Comparison of ENCODE assay signal across 8 cellular contexts in the genomic region with DNA sequence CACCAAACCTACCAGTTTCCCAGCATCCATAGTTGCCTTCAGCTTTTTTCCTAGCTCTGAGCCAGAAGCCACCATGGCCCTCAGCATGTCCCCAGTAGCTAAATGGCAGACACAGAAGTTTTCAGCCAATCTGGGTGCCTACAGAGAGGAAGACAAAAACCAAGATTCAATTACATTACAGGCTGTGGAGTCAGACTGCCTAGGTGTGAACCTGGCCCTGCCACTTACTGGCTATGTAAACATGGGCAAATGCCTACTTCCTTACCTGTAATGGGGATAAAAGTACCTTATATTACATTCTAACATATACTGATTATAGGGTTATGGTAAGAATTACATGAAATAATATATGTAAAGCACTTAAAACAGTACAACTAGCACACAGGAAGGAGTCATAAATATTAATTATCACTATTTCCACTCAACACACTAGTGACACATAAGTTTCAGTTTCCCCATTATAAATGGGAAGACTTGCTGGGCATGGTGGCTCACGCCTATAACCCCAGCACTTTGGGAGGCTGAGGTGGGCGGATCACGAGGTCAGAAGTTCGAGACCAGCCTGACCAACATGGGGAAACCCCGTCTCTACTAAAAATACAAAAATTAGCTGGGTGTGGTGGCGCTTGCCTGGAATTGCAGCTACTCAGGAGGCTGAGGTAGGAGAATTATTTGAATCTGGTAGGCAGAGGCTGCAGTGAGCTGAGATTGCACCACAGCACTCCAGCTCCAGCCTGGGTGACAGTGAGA. TPM values are rescaled to one million over a fixed set of nuclear protein-coding genes. Genes with fewer than 3 reads are reported as not detected.
A peak's percentile ranks its signal among the peaks of the same experiment; 100 is the strongest.
DNase-seq lines count a peak whose midpoint lies in the region; ATAC-seq, FAIRE-seq and TF ChIP-seq lines count a peak whose summit lies in the region.
"Not testable (repeated sequence)": the region's sequence is repeated elsewhere in the genome, so short reads cannot be mapped to it uniquely, and the experiment has no call there.

No MANE protein-coding gene starts in this region.

- not testable (repeated sequence) for FAIRE-seq in K562 (lab: Jason Lieb, UNC)

- H3K36me3 ChIP-seq in GM06990 (ENCODE audit: control insufficient read depth, insufficient read depth, low read length) (peaks cover 16% of the 10 kb centered on the region), K562 (ENCODE audit: control insufficient read depth, insufficient read depth, low read length) (peaks cover 91% of the 10 kb centered on the region)

- peaks cover 60% of the 10 kb centered on the region for H3K36me3 Mint-ChIP-seq in T-helper 2 cell treated with Interferon-gamma antibody and Interleukin-4, amounts not matched to agents 5 μg/mL and 100 μg/mL, for 36 hours (ENCODE audit: low read depth)
- H3K36me3 Mint-ChIP-seq in activated CD8-positive, alpha-beta T cell treated with anti-CD3 and anti-CD28 coated beads, Interleukin-2, amount 10 ng/mL, durations not matched to agents 7 days and 5 days (ENCODE audit: low read depth) = peaks cover 57% of the 10 kb centered on the region
- peaks cover 93% of the 10 kb centered on the region for H3K36me3 Mint-ChIP-seq in activated T-helper 17 cell treated with anti-CD3 and anti-CD28 coated beads, Interleukin-2, amount 50 U/mL, for 72 hours (ENCODE audit: low read depth)
- H3K36me3 Mint-ChIP-seq in natural killer cell treated with Interleukin-12 subunit alpha and Interleukin-12 subunit beta and Interleukin-15 and Interleukin-18, amount 100 ng/mL, for 72 hours = peaks cover 22% of the 10 kb centered on the region
- peaks cover 36% of the 10 kb centered on the region for H3K36me3 Mint-ChIP-seq in stimulated activated memory B cell treated with anti-CD40 and anti-IgM and Interleukin-4, amounts not matched to agents 10 μg/mL and 1 μg/mL and 100 μg/mL, for 72 hours

- not testable (repeated sequence) for H3K27me3 Mint-ChIP-seq in T-helper 2 cell treated with Interferon-gamma antibody and Interleukin-4, amounts not matched to agents 5 μg/mL and 100 μg/mL, for 36 hours (ENCODE audit: low read depth); activated CD8-positive, alpha-beta T cell treated with anti-CD3 and anti-CD28 coated beads, Interleukin-2, amount 10 ng/mL, durations not matched to agents 7 days and 5 days (ENCODE audit: low read depth); activated T-helper 17 cell treated with anti-CD3 and anti-CD28 coated beads, Interleukin-2, amount 50 U/mL, for 72 hours; natural killer cell treated with Interleukin-12 subunit alpha and Interleukin-12 subunit beta and Interleukin-15 and Interleukin-18, amount 100 ng/mL, for 72 hours; stimulated activated memory B cell treated with anti-CD40 and anti-IgM and Interleukin-4, amounts not matched to agents 10 μg/mL and 1 μg/mL and 100 μg/mL, for 72 hours

- not testable (repeated sequence) for H2AFZ ChIP-seq in K562 (ENCODE audit: low read depth, low read length)

- ATAC-seq in activated CD8-positive, alpha-beta T cell treated with anti-CD3 and anti-CD28 coated beads, Interleukin-2, amount 10 ng/mL, durations not matched to agents 7 days and 5 days = peak; percentile 59
- peak; percentile 88 for ATAC-seq in activated T-helper 17 cell treated with anti-CD3 and anti-CD28 coated beads, Interleukin-2, amount 50 U/mL, for 72 hours (replicated peaks)
- not testable (repeated sequence) for ATAC-seq in K562
- ATAC-seq in natural killer cell treated with Interleukin-12 subunit alpha and Interleukin-12 subunit beta and Interleukin-15 and Interleukin-18, amount 100 ng/mL, for 72 hours = peak; percentile 85 to 92
- ATAC-seq in stimulated activated memory B cell treated with anti-CD40 and anti-IgM and Interleukin-4, amounts not matched to agents 10 μg/mL and 1 μg/mL and 100 μg/mL, for 72 hours = peak; percentile 54

- POLR2A ChIA-PET in activated CD8-positive, alpha-beta T cell treated with anti-CD3 and anti-CD28 coated beads, Interleukin-2, amount 10 ng/mL, durations not matched to agents 7 days and 5 days (lab: Charles Lee) = not testable (repeated sequence)
- POLR2A ChIA-PET in K562 (lab: Yijun Ruan, JAX) = interaction anchor here (0.6 to 4.1 kb wide), 4 partner anchors 10 to 19 kb away, joined by 3 to 28 read pairs (median 12); no protein-coding TSS in a partner anchor

- TF ChIP-seq POLR2A in K562 (conservative IDR thresholded peaks at IDR 0.05) = not testable (repeated sequence)

- not testable (repeated sequence) for TF ChIP-seq EP300 in K562 (IDR thresholded peaks at IDR 0.05; ENCODE audit: low read length)

- BruUV-seq in K562 (replicated peaks; lab: Mats Ljungman, UMichigan) = not testable (repeated sequence)

- H3K79me2 ChIP-seq in K562 (ENCODE audit: control insufficient read depth, insufficient read depth, low read length) = peaks cover 77% of the 10 kb centered on the region

- not testable (repeated sequence) for TF ChIP-seq RAD21 in K562 (CRISPR knock-in tag; conservative IDR thresholded peaks at IDR 0.05 in 1 of 2, IDR thresholded peaks at IDR 0.05 in 1 of 2)

- not testable (repeated sequence) for H3K27ac ChIP-seq in K562 (ENCODE audit: extremely low read depth, low read depth, low read length)

- peak overlapping the region; percentile 45 for H3K27ac Mint-ChIP-seq in T-helper 2 cell treated with Interferon-gamma antibody and Interleukin-4, amounts not matched to agents 5 μg/mL and 100 μg/mL, for 36 hours
- not testable (repeated sequence) for H3K27ac Mint-ChIP-seq in activated CD8-positive, alpha-beta T cell treated with anti-CD3 and anti-CD28 coated beads, Interleukin-2, amount 10 ng/mL, durations not matched to agents 7 days and 5 days
- peak overlapping the region; percentile 88 for H3K27ac Mint-ChIP-seq in activated T-helper 17 cell treated with anti-CD3 and anti-CD28 coated beads, Interleukin-2, amount 50 U/mL, for 72 hours
- peak overlapping the region; percentile 44 to 72 for H3K27ac Mint-ChIP-seq in natural killer cell treated with Interleukin-12 subunit alpha and Interleukin-12 subunit beta and Interleukin-15 and Interleukin-18, amount 100 ng/mL, for 72 hours
- H3K27ac Mint-ChIP-seq in stimulated activated memory B cell treated with anti-CD40 and anti-IgM and Interleukin-4, amounts not matched to agents 10 μg/mL and 1 μg/mL and 100 μg/mL, for 72 hours = peak overlapping the region; percentile 65

- H3K9ac ChIP-seq in K562 (ENCODE audit: insufficient read depth in 1 of 2, low read depth in 2 of 2, low read length in 2 of 2) = not testable (repeated sequence)

- not testable (repeated sequence) for H3K4me3 ChIP-seq in GM06990 (replicated peaks; ENCODE audit: low read depth, low read length); K562

- H4K20me1 ChIP-seq in K562 (replicated peaks; ENCODE audit: control insufficient read depth, insufficient read depth, low read length) = peaks cover 39% of the 10 kb centered on the region

- WGBS in K562 (ENCODE audit: insufficient coverage, low coverage, missing lambda C conversion rate) = 84% methylated on average over 6 of the region's 6 CpGs

- DNase-seq in GM06990 (ENCODE audit: extremely low read depth, insufficient read length) = peak; percentile 28
- DNase-seq in T-helper 2 cell treated with Interferon-gamma antibody and Interleukin-4, amounts not matched to agents 5 μg/mL and 100 μg/mL, for 36 hours (ENCODE audit: low spot score) = peak; percentile 72
- DNase-seq in activated CD8-positive, alpha-beta T cell treated with anti-CD3 and anti-CD28 coated beads, Interleukin-2, amount 10 ng/mL, durations not matched to agents 7 days and 5 days; K562 (ENCODE audit: extremely low read depth in 1 of 4, low spot score in 3 of 4): not testable (repeated sequence)
- DNase-seq in natural killer cell treated with Interleukin-12 subunit alpha and Interleukin-12 subunit beta and Interleukin-15 and Interleukin-18, amount 100 ng/mL, for 72 hours (ENCODE audit: low spot score) = peak; percentile 87
- DNase-seq in stimulated activated CD4-positive, alpha-beta T cell treated with anti-CD3 and anti-CD28 coated beads, Interleukin-4, amount 100 ng/mL, for 4 hours = peak; percentile 62 to 77

- CTCF ChIA-PET in activated CD8-positive, alpha-beta T cell treated with anti-CD3 and anti-CD28 coated beads, Interleukin-2, amount 10 ng/mL, durations not matched to agents 7 days and 5 days (lab: Charles Lee) = interaction anchor here (0.8 to 1.3 kb wide), 4 partner anchors 10 to 62 kb away, joined by 3 to 6 read pairs (median 4); no protein-coding TSS in a partner anchor
- CTCF ChIA-PET in K562 (lab: Yijun Ruan, JAX; ENCODE audit: low intra/inter-chr PET ratio) = interaction anchor here (0.6 kb wide), 1 partner anchor 31 kb away, joined by 3 read pairs; no protein-coding TSS in a partner anchor

- H3K4me3 Mint-ChIP-seq in T-helper 2 cell treated with Interferon-gamma antibody and Interleukin-4, amounts not matched to agents 5 μg/mL and 100 μg/mL, for 36 hours; activated CD8-positive, alpha-beta T cell treated with anti-CD3 and anti-CD28 coated beads, Interleukin-2, amount 10 ng/mL, durations not matched to agents 7 days and 5 days; stimulated activated memory B cell treated with anti-CD40 and anti-IgM and Interleukin-4, amounts not matched to agents 10 μg/mL and 1 μg/mL and 100 μg/mL, for 72 hours: not testable (repeated sequence)
- peak overlapping the region; percentile 62 for H3K4me3 Mint-ChIP-seq in activated T-helper 17 cell treated with anti-CD3 and anti-CD28 coated beads, Interleukin-2, amount 50 U/mL, for 72 hours
- H3K4me3 Mint-ChIP-seq in natural killer cell treated with Interleukin-12 subunit alpha and Interleukin-12 subunit beta and Interleukin-15 and Interleukin-18, amount 100 ng/mL, for 72 hours = peak overlapping the region; percentile 61

- not testable (repeated sequence) for H3K4me2 ChIP-seq in K562 (ENCODE audit: insufficient read depth, low read length)

- not testable (repeated sequence) for H3K9me3 Mint-ChIP-seq in T-helper 2 cell treated with Interferon-gamma antibody and Interleukin-4, amounts not matched to agents 5 μg/mL and 100 μg/mL, for 36 hours; activated CD8-positive, alpha-beta T cell treated with anti-CD3 and anti-CD28 coated beads, Interleukin-2, amount 10 ng/mL, durations not matched to agents 7 days and 5 days (ENCODE audit: insufficient read depth); activated T-helper 17 cell treated with anti-CD3 and anti-CD28 coated beads, Interleukin-2, amount 50 U/mL, for 72 hours; natural killer cell treated with Interleukin-12 subunit alpha and Interleukin-12 subunit beta and Interleukin-15 and Interleukin-18, amount 100 ng/mL, for 72 hours; stimulated activated memory B cell treated with anti-CD40 and anti-IgM and Interleukin-4, amounts not matched to agents 10 μg/mL and 1 μg/mL and 100 μg/mL, for 72 hours

- H3K9me1 ChIP-seq in K562 (ENCODE audit: control insufficient read depth, insufficient read depth, low read length) = not testable (repeated sequence)

- intact Hi-C loops in K562 (cut with micrococcal nuclease) = not testable (repeated sequence)

- H3K4me1 Mint-ChIP-seq in T-helper 2 cell treated with Interferon-gamma antibody and Interleukin-4, amounts not matched to agents 5 μg/mL and 100 μg/mL, for 36 hours (ENCODE audit: low read depth) = peaks cover 43% of the 10 kb centered on the region
- peaks cover 44% of the 10 kb centered on the region for H3K4me1 Mint-ChIP-seq in activated CD8-positive, alpha-beta T cell treated with anti-CD3 and anti-CD28 coated beads, Interleukin-2, amount 10 ng/mL, durations not matched to agents 7 days and 5 days (ENCODE audit: low read depth)
- peaks cover 25% of the 10 kb centered on the region for H3K4me1 Mint-ChIP-seq in activated T-helper 17 cell treated with anti-CD3 and anti-CD28 coated beads, Interleukin-2, amount 50 U/mL, for 72 hours
- peaks cover 36 to 59% of the 10 kb centered on the region in 2 donors for H3K4me1 Mint-ChIP-seq in natural killer cell treated with Interleukin-12 subunit alpha and Interleukin-12 subunit beta and Interleukin-15 and Interleukin-18, amount 100 ng/mL, for 72 hours (ENCODE audit: low read depth in 2 of 2)
- H3K4me1 Mint-ChIP-seq in stimulated activated memory B cell treated with anti-CD40 and anti-IgM and Interleukin-4, amounts not matched to agents 10 μg/mL and 1 μg/mL and 100 μg/mL, for 72 hours = peaks cover 30% of the 10 kb centered on the region

- not testable (repeated sequence) for H3K27me3 ChIP-seq in GM06990 (replicated peaks; ENCODE audit: control insufficient read depth, insufficient read depth, low read length); K562 (ENCODE audit: control insufficient read depth in 2 of 2, insufficient read depth in 2 of 2, low read length in 2 of 2)

- not testable (repeated sequence) for TF ChIP-seq CTCF in GM06990 (IDR thresholded peaks at IDR 0.05; ENCODE audit: insufficient read depth, low read length, poor library complexity, severe bottlenecking); K562 (IDR thresholded peaks at IDR 0.05 in 2 of 3, conservative IDR thresholded peaks at IDR 0.05 in 1 of 3; ENCODE audit: insufficient read depth in 2 of 3, low read depth in 1 of 3, low read length in 3 of 3)

- in situ Hi-C loops in K562 (cut with MboI) = not testable (repeated sequence)

- peaks cover 11 to 19% of the 10 kb centered on the region in 2 experiments for H3K4me1 ChIP-seq in K562 (replicated peaks in 1 of 2; ENCODE audit: control insufficient read depth in 2 of 2, insufficient read depth in 2 of 2, low read length in 2 of 2)

- H3K9me3 ChIP-seq in K562 (replicated peaks; ENCODE audit: control insufficient read depth, insufficient read depth, low read depth, low read length) = not testable (repeated sequence)

RNA-seq across cellular contexts. Expression of a gene that starts 12.1 kb away (rescaled TPM):
- 100 to 1,000 TPM; 206 to 215 TPM for total RNA-seq in activated CD8-positive, alpha-beta T cell treated with anti-CD3 and anti-CD28 coated beads, Interleukin-2, amount 10 ng/mL, durations not matched to agents 7 days and 5 days
- 100 to 1,000 TPM; 304 to 372 TPM for total RNA-seq in activated T-helper 17 cell treated with anti-CD3 and anti-CD28 coated beads, Interleukin-2, amount 50 U/mL, for 72 hours
- total RNA-seq in K562 (2011; cell fraction: chromatin; rRNA removed; ENCODE audit: low replicate concordance) = 308 and 373 TPM in 2 replicates
- 190 and 213 TPM in 2 replicates for total RNA-seq in K562 (2011; cell fraction: nucleolus; rRNA removed)
- total RNA-seq in K562 (2011; cell fraction: nucleoplasm; rRNA removed) = 283 and 338 TPM in 2 replicates
- total RNA-seq in K562 (2014; rRNA removed) = 349 and 444 TPM in 2 replicates
- 456 and 483 TPM in 2 replicates for total RNA-seq in K562 (2014; rRNA removed; fragmentation: Illumina TruSeq; extraction: Trizol)
- 490 and 510 TPM in 2 replicates for total RNA-seq in K562 (2015; rRNA removed; fragmentation: Illumina TruSeq; extraction: Trizol)
- 509 and 517 TPM in 2 replicates for total RNA-seq in K562 (2021)
- 447 and 549 TPM in 2 replicates for polyA plus RNA-seq in K562 (2011; rRNA removed)
- 383 and 522 TPM in 2 replicates for polyA plus RNA-seq in K562 (2011; cell fraction: cytosol; rRNA removed)
- polyA plus RNA-seq in K562 (2011; cell fraction: nucleus; rRNA removed) = 310 and 377 TPM in 2 replicates
- polyA plus RNA-seq in K562 (2012) = 354 and 451 TPM in 2 replicates
- 802 and 1,050 TPM in 2 replicates for polyA plus RNA-seq in K562 (2014; fragmentation: Illumina TruSeq; extraction: Trizol)
- 100 to 1,000 TPM; 105 to 140 TPM for polyA plus RNA-seq in K562 (2014; fragmentation: Nextera tagmentation; extraction: Ambion mirVana)
- 512 and 577 TPM in 2 replicates for polyA plus RNA-seq in K562 (2014; rRNA removed)
- 247 and 258 TPM in 2 replicates for polyA minus RNA-seq in K562 (2011; rRNA and poly(A)+ RNA removed)
- polyA minus RNA-seq in K562 (2011; cell fraction: cytosol; rRNA and poly(A)+ RNA removed) = 169 and 177 TPM in 2 replicates
- 101 and 183 TPM in 2 replicates for polyA minus RNA-seq in K562 (2011; cell fraction: nucleus; rRNA and poly(A)+ RNA removed)
- total RNA-seq in natural killer cell treated with Interleukin-12 subunit alpha and Interleukin-12 subunit beta and Interleukin-15 and Interleukin-18, amount 100 ng/mL, for 72 hours = 100 to 1,000 TPM; 379 to 475 TPM

RNA-seq across cellular contexts. Expression of a gene that starts 56.3 kb away (rescaled TPM):
- 10 to 100 TPM; 11.0 to 12.0 TPM for total RNA-seq in activated CD8-positive, alpha-beta T cell treated with anti-CD3 and anti-CD28 coated beads, Interleukin-2, amount 10 ng/mL, durations not matched to agents 7 days and 5 days
- 1 to 10 TPM; 3.4 to 3.7 TPM for total RNA-seq in activated T-helper 17 cell treated with anti-CD3 and anti-CD28 coated beads, Interleukin-2, amount 50 U/mL, for 72 hours
- 3.5 and 3.7 TPM in 2 replicates for total RNA-seq in K562 (2011; cell fraction: chromatin; rRNA removed; ENCODE audit: low replicate concordance)
- total RNA-seq in K562 (2011; cell fraction: nucleolus; rRNA removed) = 2.2 and 6.7 TPM in 2 replicates
- 1.5 and 3.9 TPM in 2 replicates for total RNA-seq in K562 (2011; cell fraction: nucleoplasm; rRNA removed)
- total RNA-seq in K562 (2014; rRNA removed) = 0.61 and 0.91 TPM in 2 replicates
- total RNA-seq in K562 (2014; rRNA removed; fragmentation: Illumina TruSeq; extraction: Trizol) = 0.18 and 0.57 TPM in 2 replicates
- 0.14 and 0.23 TPM in 2 replicates for total RNA-seq in K562 (2015; rRNA removed; fragmentation: Illumina TruSeq; extraction: Trizol)
- total RNA-seq in K562 (2021) = 0.36 and 0.42 TPM in 2 replicates
- polyA plus RNA-seq in K562 (2011; rRNA removed) = 0.41 and 0.68 TPM in 2 replicates
- polyA plus RNA-seq in K562 (2011; cell fraction: cytosol; rRNA removed) = 0.41 and 0.57 TPM in 2 replicates
- polyA plus RNA-seq in K562 (2011; cell fraction: nucleus; rRNA removed) = 1.8 and 1.9 TPM in 2 replicates
- polyA plus RNA-seq in K562 (2012) = 0.65 and 1.1 TPM in 2 replicates
- 0.06 and 0.82 TPM in 2 replicates for polyA plus RNA-seq in K562 (2014; fragmentation: Illumina TruSeq; extraction: Trizol)
- polyA plus RNA-seq in K562 (2014; fragmentation: Nextera tagmentation; extraction: Ambion mirVana) = not detected
- 0.22 and 0.56 TPM in 2 replicates for polyA plus RNA-seq in K562 (2014; rRNA removed)
- 0.39 and 0.77 TPM in 2 replicates for polyA minus RNA-seq in K562 (2011; rRNA and poly(A)+ RNA removed)
- not detected in 2 replicates for polyA minus RNA-seq in K562 (2011; cell fraction: cytosol; rRNA and poly(A)+ RNA removed)
- 1.2 and 2.2 TPM in 2 replicates for polyA minus RNA-seq in K562 (2011; cell fraction: nucleus; rRNA and poly(A)+ RNA removed)
- 1 to 10 TPM; 2.4 to 4.4 TPM for total RNA-seq in natural killer cell treated with Interleukin-12 subunit alpha and Interleukin-12 subunit beta and Interleukin-15 and Interleukin-18, amount 100 ng/mL, for 72 hours

RNA-seq across cellular contexts. Expression of a gene that starts 60.0 kb away (rescaled TPM):
- 10 to 100 TPM; 14.0 to 15.8 TPM for total RNA-seq in activated CD8-positive, alpha-beta T cell treated with anti-CD3 and anti-CD28 coated beads, Interleukin-2, amount 10 ng/mL, durations not matched to agents 7 days and 5 days
- total RNA-seq in activated T-helper 17 cell treated with anti-CD3 and anti-CD28 coated beads, Interleukin-2, amount 50 U/mL, for 72 hours = 10 to 100 TPM; 32.2 to 65.6 TPM
- total RNA-seq in K562 (2011; cell fraction: chromatin; rRNA removed; ENCODE audit: low replicate concordance) = 7.2 and 10.6 TPM in 2 replicates
- 7.9 and 11.3 TPM in 2 replicates for total RNA-seq in K562 (2011; cell fraction: nucleolus; rRNA removed)
- 6.7 and 7.8 TPM in 2 replicates for total RNA-seq in K562 (2011; cell fraction: nucleoplasm; rRNA removed)
- total RNA-seq in K562 (2014; rRNA removed) (9.6 and 11.8 TPM in 2 replicates), K562 (2014; rRNA removed; fragmentation: Illumina TruSeq; extraction: Trizol) (9.1 and 10.2 TPM in 2 replicates), K562 (2015; rRNA removed; fragmentation: Illumina TruSeq; extraction: Trizol) (10.5 and 10.9 TPM in 2 replicates), K562 (2021) (14.9 TPM in 2 replicates)
- polyA plus RNA-seq in K562 (2011; rRNA removed) (10.2 and 14.3 TPM in 2 replicates), K562 (2014; fragmentation: Illumina TruSeq; extraction: Trizol) (14.1 and 14.6 TPM in 2 replicates), K562 (2014; fragmentation: Nextera tagmentation; extraction: Ambion mirVana) (1 to 10 TPM; 2.6 to 2.8 TPM), K562 (2014; rRNA removed) (10.1 and 11.6 TPM in 2 replicates)
- 9.9 and 11.1 TPM in 2 replicates for polyA plus RNA-seq in K562 (2011; cell fraction: cytosol; rRNA removed)
- 5.4 and 6.0 TPM in 2 replicates for polyA plus RNA-seq in K562 (2011; cell fraction: nucleus; rRNA removed)
- polyA plus RNA-seq in K562 (2012) = 12.3 and 15.2 TPM in 2 replicates
- polyA minus RNA-seq in K562 (2011; rRNA and poly(A)+ RNA removed) = 18.7 and 25.2 TPM in 2 replicates
- 7.8 and 11.6 TPM in 2 replicates for polyA minus RNA-seq in K562 (2011; cell fraction: cytosol; rRNA and poly(A)+ RNA removed)
- 4.7 and 7.8 TPM in 2 replicates for polyA minus RNA-seq in K562 (2011; cell fraction: nucleus; rRNA and poly(A)+ RNA removed)
- total RNA-seq in natural killer cell treated with Interleukin-12 subunit alpha and Interleukin-12 subunit beta and Interleukin-15 and Interleukin-18, amount 100 ng/mL, for 72 hours = 100 to 1,000 TPM in 1 of 2 donors, 10 to 100 TPM in 1; 92.0 to 246 TPM
